In the genomic region with DNA sequence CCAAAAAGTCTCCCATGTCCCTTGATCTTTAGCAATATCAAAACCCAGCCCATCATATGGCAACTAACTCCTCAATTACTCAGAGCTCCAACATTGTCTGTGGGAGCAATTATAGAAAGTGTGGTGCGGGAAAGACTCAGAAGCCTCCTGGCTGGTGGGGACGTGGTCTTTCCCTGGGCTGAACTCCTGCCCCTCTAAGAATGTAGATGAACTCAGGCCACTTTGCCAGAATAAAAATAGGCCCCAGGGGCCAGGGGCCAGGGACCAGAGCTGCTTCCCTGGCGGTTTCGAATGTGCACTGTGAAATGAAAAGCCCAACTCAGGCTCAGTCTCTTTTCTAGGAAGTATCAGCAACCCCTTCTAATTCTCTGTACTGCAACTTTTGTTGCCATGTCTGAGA, we compare ENCODE assay signal across 16 cellular contexts.
"Had no signal": no experiment of that assay in that cellular context is flagged by ENCODE, and none has a peak within 500 bp of the region (broad histone marks: within the 10 kb centered on the region; RNA-seq: fewer than 3 reads in every experiment).

No MANE protein-coding gene starts in this region.

- H3K4me3 Mint-ChIP-seq: activated naive CD8-positive, alpha-beta T cell; activated T-cell treated with anti-CD3 and anti-CD28 coated beads, Interleukin-2, amount 50 U/mL, for 24 hours; stimulated activated naive CD8-positive, alpha-beta T cell treated with anti-CD3 and anti-CD28 coated beads, Interleukin-15, Interleukin-2, amounts not matched to agents 100 ng/mL and 50 ng/mL, for 24 hours had no signal

- H3K9me3 ChIP-seq: colonic mucosa had no signal

- H3K27me3 ChIP-seq: colonic mucosa had no signal

- H3K4me3 ChIP-seq: colonic mucosa had no signal

- H3K36me3 ChIP-seq: colonic mucosa had no signal

- DNase-seq: activated CD4-positive, alpha-beta T cell treated with anti-CD3 and anti-CD28 coated beads, Interleukin-2, amount 50 U/mL, for 4 hours; activated CD4-positive, CD25-positive, alpha-beta regulatory T cell treated with anti-CD3 and anti-CD28 coated beads, Interleukin-2, amount 50 U/mL, for 72 hours; activated effector memory CD4-positive, alpha-beta T cell treated with anti-CD3 and anti-CD28 coated beads, Interleukin-2, amount 50 U/mL, for 16 hours; activated T-cell treated with anti-CD3 and anti-CD28 coated beads, Interleukin-2, amount 50 U/mL, for 24 hours; anterior cingulate cortex; colonic mucosa; effector CD8-positive, alpha-beta T cell; hippocampal formation; left ventricle myocardium superior; mesendoderm; stimulated activated CD4-positive, alpha-beta T cell treated with anti-CD3 and anti-CD28 coated beads, Interleukin-12 subunit alpha, Interleukin-12 subunit beta, amount 100 ng/mL, for 4 hours; stimulated activated CD8-positive, alpha-beta memory T cell treated with anti-CD3 and anti-CD28 coated beads, Interleukin-4, amount 100 ng/mL, for 48 hours had no signal

- H3K9me3 Mint-ChIP-seq: stimulated activated naive CD8-positive, alpha-beta T cell treated with anti-CD3 and anti-CD28 coated beads, Interleukin-15, Interleukin-2, amounts not matched to agents 100 ng/mL and 50 ng/mL, for 24 hours had no signal

- H3K27ac ChIP-seq: colonic mucosa, epithelial cell of prostate had no signal

- H3K4me1 ChIP-seq: colonic mucosa had no signal

- H3K27ac Mint-ChIP-seq: activated naive CD8-positive, alpha-beta T cell; activated T-cell treated with anti-CD3 and anti-CD28 coated beads, Interleukin-2, amount 50 U/mL, for 24 hours; progenitor cell of endocrine pancreas; stimulated activated naive CD8-positive, alpha-beta T cell treated with anti-CD3 and anti-CD28 coated beads, Interleukin-15, Interleukin-2, amounts not matched to agents 100 ng/mL and 50 ng/mL, for 24 hours had no signal
